In the genomic region with DNA sequence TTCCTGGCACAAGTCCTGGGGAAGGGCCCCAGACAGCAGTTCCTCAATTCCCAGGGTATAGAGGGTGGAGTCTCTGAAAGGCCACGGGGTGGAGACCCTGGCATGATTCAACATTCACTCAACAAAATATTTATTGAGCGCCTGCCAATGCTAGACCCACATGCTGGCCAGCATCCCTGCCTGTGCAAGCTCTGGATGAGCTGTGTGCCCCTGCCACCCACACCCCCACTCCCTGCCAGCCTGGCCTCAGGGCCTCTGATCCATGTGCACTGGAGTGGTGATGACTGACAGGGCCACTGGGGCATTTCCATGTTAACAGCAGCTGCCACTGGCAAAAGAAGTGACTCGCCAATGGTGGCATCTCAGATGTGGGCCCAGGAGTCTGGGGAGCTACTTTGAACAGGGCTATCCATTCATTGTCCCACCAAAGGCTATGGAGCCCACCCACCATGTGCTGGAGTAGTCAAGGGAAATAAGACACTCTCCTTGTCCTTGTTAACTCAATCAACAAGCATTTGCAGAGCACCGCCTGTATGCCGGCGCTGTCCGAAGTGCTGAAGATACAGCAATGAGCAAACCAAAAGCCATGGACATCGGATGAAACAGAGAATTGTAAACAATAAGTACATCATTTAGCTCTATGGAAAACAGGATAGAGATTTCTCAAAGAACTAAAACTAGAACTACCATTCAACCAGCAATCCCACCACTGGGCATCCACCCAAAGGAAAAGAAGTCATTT, we compare ENCODE assay signal across 1 cellular context.
TF ChIP-seq lines count a peak whose summit lies in the region.

No MANE protein-coding gene starts in this region.

TF ChIP-seq in liver, 16 proteins besides CTCF, POLR2A, EP300 and RAD21 (continued from another document):
- TF ChIP-seq, protein P1, sequence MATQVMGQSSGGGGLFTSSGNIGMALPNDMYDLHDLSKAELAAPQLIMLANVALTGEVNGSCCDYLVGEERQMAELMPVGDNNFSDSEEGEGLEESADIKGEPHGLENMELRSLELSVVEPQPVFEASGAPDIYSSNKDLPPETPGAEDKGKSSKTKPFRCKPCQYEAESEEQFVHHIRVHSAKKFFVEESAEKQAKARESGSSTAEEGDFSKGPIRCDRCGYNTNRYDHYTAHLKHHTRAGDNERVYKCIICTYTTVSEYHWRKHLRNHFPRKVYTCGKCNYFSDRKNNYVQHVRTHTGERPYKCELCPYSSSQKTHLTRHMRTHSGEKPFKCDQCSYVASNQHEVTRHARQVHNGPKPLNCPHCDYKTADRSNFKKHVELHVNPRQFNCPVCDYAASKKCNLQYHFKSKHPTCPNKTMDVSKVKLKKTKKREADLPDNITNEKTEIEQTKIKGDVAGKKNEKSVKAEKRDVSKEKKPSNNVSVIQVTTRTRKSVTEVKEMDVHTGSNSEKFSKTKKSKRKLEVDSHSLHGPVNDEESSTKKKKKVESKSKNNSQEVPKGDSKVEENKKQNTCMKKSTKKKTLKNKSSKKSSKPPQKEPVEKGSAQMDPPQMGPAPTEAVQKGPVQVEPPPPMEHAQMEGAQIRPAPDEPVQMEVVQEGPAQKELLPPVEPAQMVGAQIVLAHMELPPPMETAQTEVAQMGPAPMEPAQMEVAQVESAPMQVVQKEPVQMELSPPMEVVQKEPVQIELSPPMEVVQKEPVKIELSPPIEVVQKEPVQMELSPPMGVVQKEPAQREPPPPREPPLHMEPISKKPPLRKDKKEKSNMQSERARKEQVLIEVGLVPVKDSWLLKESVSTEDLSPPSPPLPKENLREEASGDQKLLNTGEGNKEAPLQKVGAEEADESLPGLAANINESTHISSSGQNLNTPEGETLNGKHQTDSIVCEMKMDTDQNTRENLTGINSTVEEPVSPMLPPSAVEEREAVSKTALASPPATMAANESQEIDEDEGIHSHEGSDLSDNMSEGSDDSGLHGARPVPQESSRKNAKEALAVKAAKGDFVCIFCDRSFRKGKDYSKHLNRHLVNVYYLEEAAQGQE (IDR thresholded peaks at IDR 0.05) = peak; percentile 95
